ENCODE assay signal across 1 cellular context in genomic region chr18:3623769-3624545, GRCh38.
A peak's percentile ranks its signal among the peaks of the same experiment; 100 is the strongest.
TF ChIP-seq lines count a peak whose summit lies in the region.

No MANE protein-coding gene starts in this region.

TF ChIP-seq in K562, 482 proteins besides CTCF, POLR2A, EP300 and RAD21 (continued from another document and continues in another):
- TF ChIP-seq RERE (CRISPR knock-in tag; IDR thresholded peaks at IDR 0.05; ENCODE audit: borderline replicate concordance) (no peak), ZBTB5 (IDR thresholded peaks at IDR 0.05) (no peak), FIP1L1 (IDR thresholded peaks at IDR 0.05; ENCODE audit: low read depth, low read length, poor library complexity, severe bottlenecking) (no peak), SNRNP70 (optimal IDR thresholded peaks at IDR 0.05; ENCODE audit: low read depth, low read length) (no peak), SMARCA5 (IDR thresholded peaks at IDR 0.05) (no peak; the same call in 1 of the 2 replicates), FOXM1 (IDR thresholded peaks at IDR 0.05; ENCODE audit: low read depth) (no peak; the same call in 1 of the 2 replicates), FOXM1 (CRISPR knock-in tag; IDR thresholded peaks at IDR 0.05; ENCODE audit: low read depth) (0 out of 2 replicates have a peak, but pooled peaks have one; percentile 27), BRF2 (IDR thresholded peaks at IDR 0.05; ENCODE audit: borderline replicate concordance, insufficient read depth, insufficient read length) (no peak), STAT5B (CRISPR knock-in tag; IDR thresholded peaks at IDR 0.05) (no peak), ZNF239 (CRISPR knock-in tag; IDR thresholded peaks at IDR 0.05) (peak; percentile 60; the same call in 1 of the 2 replicates), E2F1 (CRISPR knock-in tag; IDR thresholded peaks at IDR 0.05) (no peak), ZNF143 (CRISPR knock-in tag; IDR thresholded peaks at IDR 0.05) (no peak), ZNF175 (CRISPR knock-in tag; IDR thresholded peaks at IDR 0.05; ENCODE audit: low read depth) (peak; percentile 96; the same call in 1 of the 2 replicates), RBM15 (IDR thresholded peaks at IDR 0.05; ENCODE audit: insufficient read depth, low read length) (no peak), CTCFL (IDR thresholded peaks at IDR 0.05; ENCODE audit: borderline replicate concordance, insufficient read depth, low read depth, low read length, poor library complexity, severe bottlenecking) (no peak), ZNF354B (CRISPR knock-in tag; IDR thresholded peaks at IDR 0.05) (0 out of 2 replicates have a peak, but pooled peaks have one; percentile 6), MTA3 (IDR thresholded peaks at IDR 0.05; ENCODE audit: borderline replicate concordance) (no peak), NR0B1 (IDR thresholded peaks at IDR 0.05; ENCODE audit: partially characterized antibody) (no peak), NR1H2 (CRISPR knock-in tag; IDR thresholded peaks at IDR 0.05) (no peak), CREB5 (CRISPR knock-in tag; IDR thresholded peaks at IDR 0.05) (peak; percentile 83), ETV5 (CRISPR knock-in tag; IDR thresholded peaks at IDR 0.05; ENCODE audit: low read depth) (peak; percentile 99), HDAC3 (IDR thresholded peaks at IDR 0.05; ENCODE audit: borderline replicate concordance, partially characterized antibody) (no peak), SFPQ (IDR thresholded peaks at IDR 0.05; ENCODE audit: low read depth, low read length) (no peak), SMARCE1 (IDR thresholded peaks at IDR 0.05) (no peak), SRSF9 (IDR thresholded peaks at IDR 0.05; ENCODE audit: borderline replicate concordance, low read depth, low read length) (no peak), ZNF57 (CRISPR knock-in tag; IDR thresholded peaks at IDR 0.05) (peak; percentile 77; the same call in 1 of the 2 replicates), ZBTB34 (CRISPR knock-in tag; IDR thresholded peaks at IDR 0.05) (no peak), PREB (CRISPR knock-in tag; IDR thresholded peaks at IDR 0.05) (no peak), ZBTB49 (CRISPR knock-in tag; IDR thresholded peaks at IDR 0.05; ENCODE audit: borderline replicate concordance) (no peak)
